ENCODE assay signal across 19 cellular contexts in genomic region chrX:11481035-11481434, GRCh38.
"Had no signal": no experiment of that assay in that cellular context is flagged by ENCODE, and none has a peak within 500 bp of the region (broad histone marks: within the 10 kb centered on the region; RNA-seq: fewer than 3 reads in every experiment).

No MANE protein-coding gene starts in this region.

- H3K9me3 Mint-ChIP-seq: activated naive CD4-positive, alpha-beta T cell treated with anti-CD3 and anti-CD28 coated beads for 36 hours; activated naive CD8-positive, alpha-beta T cell treated with anti-CD3 and anti-CD28 coated beads, Interleukin-2, amount 50 U/mL, for 24 hours; natural killer cell had no signal

- H3K27ac ChIP-seq: body of pancreas, right atrium auricular region, SK-N-MC, transverse colon had no signal

- H3K9me3 ChIP-seq: body of pancreas, right atrium auricular region, transverse colon had no signal

- H3K4me2 ChIP-seq: smooth muscle cell had no signal

- H3K36me3 Mint-ChIP-seq: natural killer cell had no signal

- H3K27me3 Mint-ChIP-seq: activated naive CD8-positive, alpha-beta T cell treated with anti-CD3 and anti-CD28 coated beads, Interleukin-2, amount 50 U/mL, for 24 hours; dendritic cell treated with granulocyte-macrophage colony-stimulating factor and Interleukin-4, amounts not matched to agents 40 ng/mL and 50 ng/mL, for 4 days had no signal

- H3K4me3 ChIP-seq: body of pancreas, right atrium auricular region, SK-N-MC, smooth muscle cell, transverse colon had no signal

- H3K27me3 ChIP-seq: body of pancreas, right atrium auricular region, transverse colon had no signal

- H3K4me3 Mint-ChIP-seq: activated naive CD4-positive, alpha-beta T cell treated with anti-CD3 and anti-CD28 coated beads for 36 hours; activated naive CD8-positive, alpha-beta T cell treated with anti-CD3 and anti-CD28 coated beads, Interleukin-2, amount 50 U/mL, for 24 hours; dendritic cell treated with granulocyte-macrophage colony-stimulating factor and Interleukin-4, amounts not matched to agents 40 ng/mL and 50 ng/mL, for 4 days; natural killer cell had no signal

- DNase-seq: activated naive CD4-positive, alpha-beta T cell treated with anti-CD3 and anti-CD28 coated beads for 36 hours; activated naive CD8-positive, alpha-beta T cell treated with anti-CD3 and anti-CD28 coated beads, Interleukin-2, amount 50 U/mL, for 24 hours; activated T-cell treated with anti-CD3 and anti-CD28 coated beads for 4 hours; body of pancreas; effector memory CD4-positive, alpha-beta T cell; foreskin fibroblast; left ventricle myocardium superior; mesendoderm; natural killer cell; nucleus accumbens; stimulated activated naive CD8-positive, alpha-beta T cell treated with anti-CD3 and anti-CD28 coated beads, Interleukin-15, Interleukin-2, amounts not matched to agents 100 U/mL and 50 U/mL, for 24 hours; T-helper 9 cell; transverse colon had no signal

- ATAC-seq: activated CD4-positive, CD25-positive, alpha-beta regulatory T cell treated with anti-CD3 and anti-CD28 coated beads, Interleukin-2, amount 50 U/mL, for 24 hours; activated naive CD8-positive, alpha-beta T cell treated with anti-CD3 and anti-CD28 coated beads, Interleukin-2, amount 50 U/mL, for 24 hours; body of pancreas; natural killer cell; stimulated activated naive CD8-positive, alpha-beta T cell treated with anti-CD3 and anti-CD28 coated beads, Interleukin-15, Interleukin-2, amounts not matched to agents 100 U/mL and 50 U/mL, for 24 hours had no signal

- H3K36me3 ChIP-seq: right atrium auricular region, transverse colon had no signal

- H3K4me1 Mint-ChIP-seq: activated naive CD8-positive, alpha-beta T cell treated with anti-CD3 and anti-CD28 coated beads, Interleukin-2, amount 50 U/mL, for 24 hours; natural killer cell had no signal

- H3K4me1 ChIP-seq: body of pancreas, right atrium auricular region, transverse colon had no signal

- H3K27ac Mint-ChIP-seq: activated naive CD4-positive, alpha-beta T cell treated with anti-CD3 and anti-CD28 coated beads for 36 hours; activated naive CD8-positive, alpha-beta T cell treated with anti-CD3 and anti-CD28 coated beads, Interleukin-2, amount 50 U/mL, for 24 hours; dendritic cell treated with granulocyte-macrophage colony-stimulating factor and Interleukin-4, amounts not matched to agents 40 ng/mL and 50 ng/mL, for 4 days; natural killer cell; progenitor cell of endocrine pancreas had no signal
